In the genomic region with DNA sequence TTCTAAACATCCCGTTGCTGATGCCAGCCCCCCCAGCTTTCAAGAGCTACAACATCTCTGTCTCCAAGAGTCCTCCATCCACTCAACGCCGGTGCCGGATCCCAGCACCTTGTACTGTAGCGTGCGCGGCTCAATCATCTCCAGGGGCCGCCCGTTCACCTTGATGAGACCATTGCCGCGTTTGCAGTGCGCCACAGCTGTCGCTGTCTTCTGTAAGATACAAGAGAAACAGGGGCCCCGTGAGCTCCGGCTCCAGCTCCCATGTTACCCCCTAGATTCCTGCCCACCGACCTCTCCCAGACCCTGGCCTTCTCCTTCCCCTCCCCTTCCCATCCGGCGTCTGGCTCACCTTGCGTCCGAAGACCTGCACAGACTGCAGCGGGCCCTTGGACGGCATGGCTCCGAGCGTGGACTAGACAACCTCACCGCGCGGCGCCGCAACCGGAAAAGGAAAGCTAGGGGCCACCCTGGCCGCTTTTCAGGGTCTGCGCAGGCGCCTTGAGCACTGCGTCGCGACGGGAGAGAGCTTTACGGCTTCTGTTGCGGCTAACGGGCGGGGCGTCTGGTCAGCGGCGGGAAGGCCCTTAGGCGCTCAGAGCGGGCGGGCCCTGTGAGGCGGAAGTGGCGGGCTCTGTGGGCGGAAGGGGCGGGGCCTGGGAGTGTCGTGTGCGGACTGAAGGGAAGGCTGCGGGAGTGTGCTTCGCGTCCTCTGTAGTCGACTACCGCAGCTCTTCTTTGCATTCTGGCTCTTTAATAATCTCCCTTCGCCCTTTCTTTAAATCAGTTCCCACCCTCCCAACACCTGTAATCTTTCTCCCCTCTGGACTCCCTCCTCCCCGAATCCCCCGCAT, we compare ENCODE assay signal across 8 cellular contexts. TPM values are rescaled to one million over a fixed set of nuclear protein-coding genes. Genes with fewer than 3 reads are reported as not detected.
DNase-seq lines count a peak whose midpoint lies in the region; TF ChIP-seq lines count a peak whose summit lies in the region.

A gene (minus strand): TSS at position 451 of the 851 bp plus-strand sequence. CDS start 54 bp downstream, at position 397.

- no peaks in the 10 kb centered on the region for H3K9me3 ChIP-seq in HEK293 (ENCODE audit: control insufficient read depth, insufficient read depth, low read depth, low read length)
- H3K9me3 ChIP-seq in SJSA1 (replicated peaks), result no peaks in the 10 kb centered on the region
- no peaks in the 10 kb centered on the region for H3K9me3 ChIP-seq in neuron (ENCODE audit: low read length)

- POLR2A ChIA-PET in HEK293 (lab: Yijun Ruan, JAX), result interaction anchor here (0.6 to 2.7 kb wide), 118 partner anchors 12 to 1343 kb away, joined by 3 to 255 read pairs (median 5); a partner anchor contains a TSS

- no peaks in the 10 kb centered on the region for H3K27me3 ChIP-seq in SJSA1 (replicated peaks)
- no peaks in the 10 kb centered on the region for H3K27me3 ChIP-seq in neuron (ENCODE audit: insufficient read depth, low read length)

- DNase-seq in GDM1 (lab: John Stamatoyannopoulos, UW) (peak; percentile 98), MV-4-11 (lab: John Stamatoyannopoulos, UW) (peak; percentile 99), SJSA1 (ENCODE audit: low read depth in 1 of 2, low spot score in 2 of 2) (peak; percentile 96 to 99), foreskin fibroblast (peak; percentile 97 to 99), stromal cell of bone marrow (ENCODE audit: low read depth) (peak; percentile 95)
- peak; percentile 99 for DNase-seq in activated gamma-delta T cell treated with anti-CD3 and anti-CD28 coated beads, Interleukin-2, amount 50 U/mL, for 16 hours (ENCODE audit: low read depth)

- TF ChIP-seq CTCF in HEK293 (tag by site-specific recombination; IDR thresholded peaks at IDR 0.05) (peak; percentile 70; the same call in 1 of the 2 replicates), foreskin fibroblast (IDR thresholded peaks at IDR 0.05; ENCODE audit: low read depth, low read length) (no peak)

- H3K4me3 ChIP-seq in HEK293 (ENCODE audit: low read depth, low read length) (peak within 1 kb of the TSS; percentile 79), SJSA1 (peak within 1 kb of the TSS; percentile 75), foreskin fibroblast (ENCODE audit: low read depth in 1 of 2, low read length in 2 of 2) (peak within 1 kb of the TSS; percentile 92 to 94), neuron (ENCODE audit: low read length) (peak within 1 kb of the TSS; percentile 78)

- CTCF ChIA-PET in HEK293 (lab: Yijun Ruan, JAX), result interaction anchor here (0.6 to 2.0 kb wide), 18 partner anchors 16 to 505 kb away, joined by 3 to 19 read pairs (median 4); a partner anchor contains a TSS

- peak within 1 kb of the TSS; percentile 100 for H3K27ac ChIP-seq in HEK293 (ENCODE audit: extremely low read depth, low read depth, low read length)
- peak within 1 kb of the TSS; percentile 71 for H3K27ac ChIP-seq in SJSA1

- no peak within 1 kb of the TSS for H2AFZ ChIP-seq in neuron (ENCODE audit: low read depth, low read length)

- H3K36me3 ChIP-seq in HEK293 (ENCODE audit: control insufficient read depth in 2 of 2, insufficient read depth in 1 of 2, low read length in 2 of 2), result peaks cover 32 to 43% of the 10 kb centered on the region in 2 experiments
- H3K36me3 ChIP-seq in SJSA1, result peaks cover 46% of the 10 kb centered on the region
- peaks cover 26% of the 10 kb centered on the region for H3K36me3 ChIP-seq in neuron (ENCODE audit: insufficient read depth, low read length)

- peaks cover 29% of the 10 kb centered on the region for H3K4me1 ChIP-seq in HEK293 (ENCODE audit: control insufficient read depth, insufficient read depth, low read length)
- peaks cover 28% of the 10 kb centered on the region for H3K4me1 ChIP-seq in SJSA1 (replicated peaks)
- peaks cover 18% of the 10 kb centered on the region for H3K4me1 ChIP-seq in neuron (ENCODE audit: insufficient read depth, low read length)

TF ChIP-seq in HEK293, 187 proteins besides CTCF, POLR2A, EP300 and RAD21 (continues in another document):
- TF ChIP-seq KLF7 (tag by site-specific recombination; IDR thresholded peaks at IDR 0.05; ENCODE audit: borderline replicate concordance) (0 out of 2 replicates have a peak, but pooled peaks have one; percentile 66), GLIS2 (tag by site-specific recombination; IDR thresholded peaks at IDR 0.05) (peak; percentile 74), ZNF335 (tag by site-specific recombination; conservative IDR thresholded peaks at IDR 0.05) (peak; percentile 75), ZBTB17 (tag by site-specific recombination; IDR thresholded peaks at IDR 0.05) (peak; percentile 80), ZFP41 (tag by site-specific recombination; IDR thresholded peaks at IDR 0.05; ENCODE audit: borderline replicate concordance) (0 out of 2 replicates have a peak, but pooled peaks have one; percentile 9), ZNF248 (tag by site-specific recombination; IDR thresholded peaks at IDR 0.05) (no peak), ZNF423 (tag by site-specific recombination; IDR thresholded peaks at IDR 0.05) (no peak), ZNF433 (tag by site-specific recombination; IDR thresholded peaks at IDR 0.05; ENCODE audit: low read depth) (no peak), GLIS1 (tag by site-specific recombination; IDR thresholded peaks at IDR 0.05) (peak; percentile 67), ZBTB1 (tag by site-specific recombination; IDR thresholded peaks at IDR 0.05) (peak; percentile 87), ZNF830 (tag by site-specific recombination; IDR thresholded peaks at IDR 0.05; ENCODE audit: low read depth) (no peak), ZNF121 (tag by site-specific recombination; IDR thresholded peaks at IDR 0.05) (peak; percentile 59), ZNF341 (tag by site-specific recombination; IDR thresholded peaks at IDR 0.05; ENCODE audit: low read depth) (peak; percentile 81), ZNF24 (tag by site-specific recombination; IDR thresholded peaks at IDR 0.05) (peak; percentile 87)
- TF ChIP-seq, protein P1, sequence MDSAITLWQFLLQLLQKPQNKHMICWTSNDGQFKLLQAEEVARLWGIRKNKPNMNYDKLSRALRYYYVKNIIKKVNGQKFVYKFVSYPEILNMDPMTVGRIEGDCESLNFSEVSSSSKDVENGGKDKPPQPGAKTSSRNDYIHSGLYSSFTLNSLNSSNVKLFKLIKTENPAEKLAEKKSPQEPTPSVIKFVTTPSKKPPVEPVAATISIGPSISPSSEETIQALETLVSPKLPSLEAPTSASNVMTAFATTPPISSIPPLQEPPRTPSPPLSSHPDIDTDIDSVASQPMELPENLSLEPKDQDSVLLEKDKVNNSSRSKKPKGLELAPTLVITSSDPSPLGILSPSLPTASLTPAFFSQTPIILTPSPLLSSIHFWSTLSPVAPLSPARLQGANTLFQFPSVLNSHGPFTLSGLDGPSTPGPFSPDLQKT (IDR thresholded peaks at IDR 0.05; ENCODE audit: borderline replicate concordance, low read depth, low read length), result peak; percentile 38; the same call in 1 of the 2 replicates
- TF ChIP-seq, protein P2, sequence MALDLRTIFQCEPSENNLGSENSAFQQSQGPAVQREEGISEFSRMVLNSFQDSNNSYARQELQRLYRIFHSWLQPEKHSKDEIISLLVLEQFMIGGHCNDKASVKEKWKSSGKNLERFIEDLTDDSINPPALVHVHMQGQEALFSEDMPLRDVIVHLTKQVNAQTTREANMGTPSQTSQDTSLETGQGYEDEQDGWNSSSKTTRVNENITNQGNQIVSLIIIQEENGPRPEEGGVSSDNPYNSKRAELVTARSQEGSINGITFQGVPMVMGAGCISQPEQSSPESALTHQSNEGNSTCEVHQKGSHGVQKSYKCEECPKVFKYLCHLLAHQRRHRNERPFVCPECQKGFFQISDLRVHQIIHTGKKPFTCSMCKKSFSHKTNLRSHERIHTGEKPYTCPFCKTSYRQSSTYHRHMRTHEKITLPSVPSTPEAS (tag by site-specific recombination; IDR thresholded peaks at IDR 0.05), result no peak
- TF ChIP-seq, protein P3, sequence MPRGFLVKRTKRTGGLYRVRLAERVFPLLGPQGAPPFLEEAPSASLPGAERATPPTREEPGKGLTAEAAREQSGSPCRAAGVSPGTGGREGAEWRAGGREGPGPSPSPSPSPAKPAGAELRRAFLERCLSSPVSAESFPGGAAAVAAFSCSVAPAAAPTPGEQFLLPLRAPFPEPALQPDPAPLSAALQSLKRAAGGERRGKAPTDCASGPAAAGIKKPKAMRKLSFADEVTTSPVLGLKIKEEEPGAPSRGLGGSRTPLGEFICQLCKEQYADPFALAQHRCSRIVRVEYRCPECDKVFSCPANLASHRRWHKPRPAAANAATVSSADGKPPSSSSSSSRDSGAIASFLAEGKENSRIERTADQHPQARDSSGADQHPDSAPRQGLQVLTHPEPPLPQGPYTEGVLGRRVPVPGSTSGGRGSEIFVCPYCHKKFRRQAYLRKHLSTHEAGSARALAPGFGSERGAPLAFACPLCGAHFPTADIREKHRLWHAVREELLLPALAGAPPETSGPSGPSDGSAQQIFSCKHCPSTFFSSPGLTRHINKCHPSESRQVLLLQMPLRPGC (tag by site-specific recombination; IDR thresholded peaks at IDR 0.05), result peak; percentile 23; the same call in 1 of the 2 replicates
- TF ChIP-seq, protein P4, sequence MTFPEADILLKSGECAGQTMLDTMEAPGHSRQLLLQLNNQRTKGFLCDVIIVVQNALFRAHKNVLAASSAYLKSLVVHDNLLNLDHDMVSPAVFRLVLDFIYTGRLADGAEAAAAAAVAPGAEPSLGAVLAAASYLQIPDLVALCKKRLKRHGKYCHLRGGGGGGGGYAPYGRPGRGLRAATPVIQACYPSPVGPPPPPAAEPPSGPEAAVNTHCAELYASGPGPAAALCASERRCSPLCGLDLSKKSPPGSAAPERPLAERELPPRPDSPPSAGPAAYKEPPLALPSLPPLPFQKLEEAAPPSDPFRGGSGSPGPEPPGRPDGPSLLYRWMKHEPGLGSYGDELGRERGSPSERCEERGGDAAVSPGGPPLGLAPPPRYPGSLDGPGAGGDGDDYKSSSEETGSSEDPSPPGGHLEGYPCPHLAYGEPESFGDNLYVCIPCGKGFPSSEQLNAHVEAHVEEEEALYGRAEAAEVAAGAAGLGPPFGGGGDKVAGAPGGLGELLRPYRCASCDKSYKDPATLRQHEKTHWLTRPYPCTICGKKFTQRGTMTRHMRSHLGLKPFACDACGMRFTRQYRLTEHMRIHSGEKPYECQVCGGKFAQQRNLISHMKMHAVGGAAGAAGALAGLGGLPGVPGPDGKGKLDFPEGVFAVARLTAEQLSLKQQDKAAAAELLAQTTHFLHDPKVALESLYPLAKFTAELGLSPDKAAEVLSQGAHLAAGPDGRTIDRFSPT (tag by site-specific recombination; IDR thresholded peaks at IDR 0.05), result no peak

RNA-seq across cellular contexts. Expression of the gene that starts here (rescaled TPM):
- total RNA-seq in SJSA1 (2014; rRNA removed; shearing (Covaris generic)), result 54.0 and 69.4 TPM in 2 replicates

Comparison
In these comparisons a context has a peak if more than half of its experiments do, and no peak if none do; other contexts are left out.
1. Peak in every context shown above with its lines: DNase-seq, H3K4me3 ChIP-seq and H3K27ac ChIP-seq.